3 cellular contexts compared by ENCODE assay signal in the genomic region with DNA sequence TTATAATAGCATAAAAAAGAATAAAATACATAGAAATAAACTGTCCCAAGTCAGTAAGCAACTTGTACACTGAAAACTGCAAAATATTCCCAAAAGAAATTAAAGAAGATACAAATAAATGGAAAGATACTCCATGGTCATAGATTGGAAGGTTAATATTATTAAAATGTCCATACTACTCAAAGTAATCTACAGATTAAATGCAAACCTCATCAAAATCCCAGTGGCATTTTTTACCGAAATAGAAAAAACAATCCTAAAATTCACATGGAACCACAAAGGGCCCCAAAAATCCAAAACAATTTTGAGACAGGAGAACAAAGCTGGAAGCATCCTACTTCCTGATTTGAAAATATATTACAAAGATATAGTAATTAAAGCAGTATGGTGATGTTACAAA.
TF ChIP-seq lines count a peak whose summit lies in the region.

No MANE protein-coding gene starts in this region.

TF ChIP-seq in HepG2, 621 proteins besides CTCF, POLR2A, EP300 and RAD21:
- TF ChIP-seq ZNF230 (CRISPR knock-in tag; IDR thresholded peaks at IDR 0.05) (no peak), MAFK (conservative IDR thresholded peaks at IDR 0.05 in 1 of 2, IDR thresholded peaks at IDR 0.05 in 1 of 2; ENCODE audit: low read length in 2 of 2) (peak in 1 of 2 experiments; percentile 64; a peak in 1 of 4 replicates), WIZ (CRISPR knock-in tag; IDR thresholded peaks at IDR 0.05) (no peak), MAFF (IDR thresholded peaks at IDR 0.05; ENCODE audit: low read depth, low read length) (peak; percentile 50), ZNF138 (CRISPR knock-in tag; IDR thresholded peaks at IDR 0.05; ENCODE audit: low read depth) (no peak)
- TF ChIP-seq, protein P1, sequence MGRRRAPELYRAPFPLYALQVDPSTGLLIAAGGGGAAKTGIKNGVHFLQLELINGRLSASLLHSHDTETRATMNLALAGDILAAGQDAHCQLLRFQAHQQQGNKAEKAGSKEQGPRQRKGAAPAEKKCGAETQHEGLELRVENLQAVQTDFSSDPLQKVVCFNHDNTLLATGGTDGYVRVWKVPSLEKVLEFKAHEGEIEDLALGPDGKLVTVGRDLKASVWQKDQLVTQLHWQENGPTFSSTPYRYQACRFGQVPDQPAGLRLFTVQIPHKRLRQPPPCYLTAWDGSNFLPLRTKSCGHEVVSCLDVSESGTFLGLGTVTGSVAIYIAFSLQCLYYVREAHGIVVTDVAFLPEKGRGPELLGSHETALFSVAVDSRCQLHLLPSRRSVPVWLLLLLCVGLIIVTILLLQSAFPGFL (CRISPR knock-in tag; IDR thresholded peaks at IDR 0.05): no peak

TF ChIP-seq in IMR-90, 13 proteins besides CTCF, POLR2A, EP300 and RAD21:
- TF ChIP-seq MXI1 (IDR thresholded peaks at IDR 0.05; ENCODE audit: borderline replicate concordance, low read depth, low read length): no peak
- peak; percentile 54 for TF ChIP-seq MAFK (IDR thresholded peaks at IDR 0.05; ENCODE audit: low read depth, low read length)

TF ChIP-seq in K562, 482 proteins besides CTCF, POLR2A, EP300 and RAD21:
- TF ChIP-seq PYGO2 (tag; IDR thresholded peaks at IDR 0.05) (no peak), ZNF316 (IDR thresholded peaks at IDR 0.05) (peak; percentile 20; the same call in 1 of the 2 replicates)
TF ChIP-seq in K562: peak in this region for 1.
